Comparison of ENCODE assay signal across 12 cellular contexts in genomic region chr1:154847891-154848290, GRCh38. TPM values are rescaled to one million over a fixed set of nuclear protein-coding genes. Genes with fewer than 3 reads are reported as not detected.
DNase-seq lines count a peak whose midpoint lies in the region; ATAC-seq, FAIRE-seq and TF ChIP-seq lines count a peak whose summit lies in the region.
"Had no signal": no experiment of that assay in that cellular context is flagged by ENCODE, and none has a peak within 500 bp of the region (broad histone marks: within the 10 kb centered on the region; RNA-seq: fewer than 3 reads in every experiment).

No MANE protein-coding gene starts in this region.

- H3K4me1 ChIP-seq in astrocyte (ENCODE audit: insufficient read depth, low read length): peaks cover 7% of the 10 kb centered on the region
- H3K4me1 ChIP-seq in Peyer's patch: peaks cover 0 to 13% (median 0%) of the 10 kb centered on the region in 4 donors
- H3K4me1 ChIP-seq: HAP-1 had no signal

- no peak overlapping the region for H3K4me3 Mint-ChIP-seq in astrocyte (ENCODE audit: unreplicated experiment)
- no peak overlapping the region for H3K4me3 Mint-ChIP-seq in stimulated activated memory B cell treated with anti-CD40 and anti-IgM and Interleukin-4, amounts not matched to agents 10 μg/mL and 1 μg/mL and 100 μg/mL, for 72 hours
- H3K4me3 Mint-ChIP-seq: CD14-positive monocyte had no signal

- no peaks in the 10 kb centered on the region for H4K20me1 ChIP-seq in astrocyte (ENCODE audit: insufficient read depth, low read length)

- H3K27me3 ChIP-seq in astrocyte (ENCODE audit: insufficient read depth, low read length) (peaks cover 8% of the 10 kb centered on the region), Peyer's patch (no peaks in the 10 kb centered on the region)

- H3K36me3 ChIP-seq in astrocyte (ENCODE audit: insufficient read depth, low read length): no peaks in the 10 kb centered on the region
- H3K36me3 ChIP-seq in Peyer's patch: no peaks in the 10 kb centered on the region
- H3K36me3 ChIP-seq: HAP-1 had no signal

- peaks cover 21% of the 10 kb centered on the region for H3K27me3 Mint-ChIP-seq in astrocyte (ENCODE audit: low read depth, unreplicated experiment)
- peaks cover 49% of the 10 kb centered on the region for H3K27me3 Mint-ChIP-seq in stimulated activated memory B cell treated with anti-CD40 and anti-IgM and Interleukin-4, amounts not matched to agents 10 μg/mL and 1 μg/mL and 100 μg/mL, for 72 hours

- no peak overlapping the region for H3K9ac ChIP-seq in astrocyte (ENCODE audit: low read length)

- FAIRE-seq in astrocyte (lab: Jason Lieb, UNC) (no peak), RCC 7860 (lab: Jason Lieb, UNC) (no peak)
- FAIRE-seq: bronchial epithelial cell had no signal

- H3K27ac ChIP-seq in astrocyte (ENCODE audit: low read depth, low read length) (no peak overlapping the region), coronary artery (no peak overlapping the region), Peyer's patch (no peak overlapping the region)

- no peaks in the 10 kb centered on the region for H3K9me3 ChIP-seq in astrocyte (ENCODE audit: insufficient read depth, low read depth, low read length)
- H3K9me3 ChIP-seq in Peyer's patch: no peaks in the 10 kb centered on the region
- H3K9me3 ChIP-seq: HAP-1 had no signal

- peaks cover 4% of the 10 kb centered on the region for H3K36me3 Mint-ChIP-seq in astrocyte (ENCODE audit: low read depth, unreplicated experiment)
- no peaks in the 10 kb centered on the region for H3K36me3 Mint-ChIP-seq in stimulated activated memory B cell treated with anti-CD40 and anti-IgM and Interleukin-4, amounts not matched to agents 10 μg/mL and 1 μg/mL and 100 μg/mL, for 72 hours
- H3K36me3 Mint-ChIP-seq: CD14-positive monocyte had no signal

- ATAC-seq in stimulated activated memory B cell treated with anti-CD40 and anti-IgM and Interleukin-4, amounts not matched to agents 10 μg/mL and 1 μg/mL and 100 μg/mL, for 72 hours: no peak

- no peak overlapping the region for H3K4me2 ChIP-seq in astrocyte (ENCODE audit: low read length)

- H3K79me2 ChIP-seq in astrocyte (ENCODE audit: insufficient read depth, low read length): no peaks in the 10 kb centered on the region

- H3K27ac Mint-ChIP-seq in astrocyte (ENCODE audit: unreplicated experiment): no peak overlapping the region
- H3K27ac Mint-ChIP-seq in stimulated activated memory B cell treated with anti-CD40 and anti-IgM and Interleukin-4, amounts not matched to agents 10 μg/mL and 1 μg/mL and 100 μg/mL, for 72 hours: no peak overlapping the region

- peak overlapping the region; percentile 10 for H2AFZ ChIP-seq in astrocyte (ENCODE audit: low read depth, low read length)

- H3K4me1 Mint-ChIP-seq in astrocyte (ENCODE audit: low read depth, unreplicated experiment): peaks cover 6% of the 10 kb centered on the region
- H3K4me1 Mint-ChIP-seq in stimulated activated memory B cell treated with anti-CD40 and anti-IgM and Interleukin-4, amounts not matched to agents 10 μg/mL and 1 μg/mL and 100 μg/mL, for 72 hours: peaks cover 44% of the 10 kb centered on the region
- H3K4me1 Mint-ChIP-seq: CD14-positive monocyte had no signal

- H3K4me3 ChIP-seq in astrocyte (ENCODE audit: insufficient read depth, low read depth, low read length) (no peak overlapping the region), coronary artery (no peak overlapping the region), Peyer's patch (no peak overlapping the region)
- H3K4me3 ChIP-seq: HAP-1 had no signal

- TF ChIP-seq CTCF in astrocyte (IDR thresholded peaks at IDR 0.05; ENCODE audit: insufficient read depth, low read depth, low read length) (no peak), coronary artery (IDR thresholded peaks at IDR 0.05) (no peak), Peyer's patch (IDR thresholded peaks at IDR 0.05) (no peak)

- DNase-seq in DMS 273 (lab: John Stamatoyannopoulos, UW; ENCODE audit: unreplicated experiment): peak; percentile 99
- peak; percentile 46 for DNase-seq in NCI-H2029 treated with DMSO at 0.1 percent for 48 hours (lab: John Stamatoyannopoulos, UW)
- no peak for DNase-seq in astrocyte (ENCODE audit: low read depth)
- peak; percentile 59 for DNase-seq in occipital lobe (lab: John Stamatoyannopoulos, UW)
- DNase-seq in RCC 7860 (ENCODE audit: low spot score): no peak
- no peak for DNase-seq in coronary artery (ENCODE audit: low spot score)
- DNase-seq in Peyer's patch: no peak
- DNase-seq: erythroblast had no signal

- no peak for TF ChIP-seq POLR2A in Peyer's patch (IDR thresholded peaks at IDR 0.05)

- H3K9me3 Mint-ChIP-seq in astrocyte (ENCODE audit: unreplicated experiment): no peaks in the 10 kb centered on the region
- no peaks in the 10 kb centered on the region for H3K9me3 Mint-ChIP-seq in stimulated activated memory B cell treated with anti-CD40 and anti-IgM and Interleukin-4, amounts not matched to agents 10 μg/mL and 1 μg/mL and 100 μg/mL, for 72 hours

RNA-seq across cellular contexts. Expression of gene KCNN3, which starts 22.2 kb away (rescaled TPM):
- total RNA-seq in astrocyte: 0.46 and 0.66 TPM in 2 replicates
- 3.6 TPM for total RNA-seq in occipital lobe
- 1 to 10 TPM in 3 of 4 donors, under 1 TPM in 1; 0.85 to 1.7 (median 1.2) TPM for total RNA-seq in Peyer's patch

Comparison
In these comparisons a context has a peak if more than half of its experiments do, and no peak if none do; other contexts are left out.
1. DNase-seq: peak in DMS 273 (single experiment), NCI-H2029 treated with DMSO at 0.1 percent for 48 hours (single experiment) and occipital lobe (single experiment); none in astrocyte (single experiment), RCC 7860 (single experiment), coronary artery (single experiment) and Peyer's patch (0 of 3).